ENCODE assay signal across 19 cellular contexts in the genomic region with DNA sequence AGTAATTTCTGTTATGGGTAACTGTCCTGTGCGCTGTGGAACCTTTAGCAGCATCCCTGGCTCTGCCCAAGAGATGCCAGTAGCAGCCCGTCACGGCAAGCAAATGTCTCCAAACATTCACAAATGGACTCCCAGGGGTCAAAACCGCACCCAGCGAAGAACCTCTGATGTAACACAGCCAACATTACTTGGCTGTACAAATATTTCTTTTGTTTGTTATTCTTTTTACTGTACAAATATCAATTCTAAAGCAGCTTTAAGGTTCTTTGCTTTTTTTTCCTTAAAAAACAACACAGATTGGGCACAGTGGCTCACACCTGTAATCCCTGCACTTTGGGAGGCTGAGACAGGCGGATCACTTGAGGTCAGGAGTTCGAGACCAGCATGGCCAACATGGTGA.
A peak's percentile ranks its signal among the peaks of the same experiment; 100 is the strongest.
DNase-seq lines count a peak whose midpoint lies in the region; ATAC-seq and TF ChIP-seq lines count a peak whose summit lies in the region.
"Had no signal": no experiment of that assay in that cellular context is flagged by ENCODE, and none has a peak within 500 bp of the region (broad histone marks: within the 10 kb centered on the region; RNA-seq: fewer than 3 reads in every experiment).

No MANE protein-coding gene starts in this region.

- WGBS in trophoblast cell (ENCODE audit: extremely low coverage, insufficient coverage, insufficient read length), result no CpG with 5 or more reads among the region's 7 CpGs

- H3K4me3 ChIP-seq in fibroblast of the aortic adventitia (ENCODE audit: low read depth, low read length), result no peak overlapping the region
- H3K4me3 ChIP-seq in trophoblast cell (ENCODE audit: low read depth, low read length), result no peak overlapping the region
- H3K4me3 ChIP-seq: SK-N-MC had no signal

- no peak overlapping the region for H2AFZ ChIP-seq in trophoblast cell (ENCODE audit: insufficient read depth, low read length, poor library complexity)

- peak; percentile 58 for DNase-seq in astrocyte of the hippocampus (ENCODE audit: low read depth, low spot score)
- DNase-seq in fibroblast of the aortic adventitia (ENCODE audit: low read depth), result peak; percentile 38
- DNase-seq in trophoblast cell, result no peak
- DNase-seq in retina, result no peak
- no peak for DNase-seq in 8988T
- DNase-seq in NCI-H526 treated with DMSO at 0.1 percent for 48 hours (lab: John Stamatoyannopoulos, UW), result no peak
- DNase-seq: C1 segment of cervical spinal cord, GOT3, NCI-H1048, NCI-H146, NCI-H2029 treated with DMSO at 0.1 percent for 48 hours, NCI-H2171, NCI-H446, Right ventricle myocardium superior had no signal

- H3K27ac ChIP-seq in KOPT-K1 (ENCODE audit: low read depth, low read length, poor library complexity, severe bottlenecking) (peak overlapping the region; percentile 0), trophoblast cell (ENCODE audit: low read depth, low read length) (no peak overlapping the region)
- H3K27ac ChIP-seq: KMS-11, SK-N-MC had no signal

- H3K4ac ChIP-seq in trophoblast cell (ENCODE audit: low read depth, low read length), result no peak overlapping the region

- H2AK5ac ChIP-seq in trophoblast cell (ENCODE audit: low read length), result no peak overlapping the region

- H2BK12ac ChIP-seq in trophoblast cell (ENCODE audit: low read length), result no peak overlapping the region

- H3K18ac ChIP-seq in trophoblast cell (ENCODE audit: low read length), result no peak overlapping the region

- H3K79me2 ChIP-seq in trophoblast cell (ENCODE audit: control insufficient read depth, insufficient read depth, low read length, poor library complexity), result no peaks in the 10 kb centered on the region

- no peak overlapping the region for H4K91ac ChIP-seq in trophoblast cell (ENCODE audit: low read depth, low read length)

- H3K27me3 ChIP-seq in trophoblast cell (ENCODE audit: insufficient read depth, low read length), result no peaks in the 10 kb centered on the region

- H3K36me3 ChIP-seq in KOPT-K1 (ENCODE audit: insufficient read depth, low read length), result peaks cover 52% of the 10 kb centered on the region
- H3K36me3 ChIP-seq in trophoblast cell (ENCODE audit: control insufficient read depth in 1 of 2, insufficient read depth in 2 of 2, low read length in 2 of 2), result no peaks in the 10 kb centered on the region

- no peak overlapping the region for H3K23ac ChIP-seq in trophoblast cell (ENCODE audit: low read length)

- no peak overlapping the region for H3K4me2 ChIP-seq in trophoblast cell (ENCODE audit: low read length)
- H3K4me2 ChIP-seq: KMS-11 had no signal

- H3K14ac ChIP-seq in trophoblast cell (ENCODE audit: low read length), result no peak overlapping the region

- no peaks in the 10 kb centered on the region for H3K9me3 ChIP-seq in KOPT-K1 (ENCODE audit: insufficient read depth, low read length, poor library complexity, severe bottlenecking)
- no peaks in the 10 kb centered on the region for H3K9me3 ChIP-seq in trophoblast cell (ENCODE audit: insufficient read depth, low read depth, low read length)

- no peak for TF ChIP-seq CTCF in fibroblast of the aortic adventitia (IDR thresholded peaks at IDR 0.05; ENCODE audit: insufficient read depth, low read length)

- peak overlapping the region; percentile 46 for H3K9ac ChIP-seq in trophoblast cell (ENCODE audit: low read length)
- H3K9ac ChIP-seq: KMS-11 had no signal

- H2BK5ac ChIP-seq in trophoblast cell (ENCODE audit: low read depth, low read length, poor library complexity), result no peak overlapping the region

- H4K8ac ChIP-seq in trophoblast cell (ENCODE audit: low read depth, low read length), result no peak overlapping the region

- H3K79me1 ChIP-seq in trophoblast cell (ENCODE audit: low read length), result no peaks in the 10 kb centered on the region

- H2BK120ac ChIP-seq in trophoblast cell (ENCODE audit: insufficient read depth, low read length, poor library complexity), result no peak overlapping the region

- ATAC-seq in SK-N-SH treated with all-trans-retinoic acid at 6 μM for 48 hours, result no peak
- ATAC-seq: HCT116 had no signal

- no peak overlapping the region for H4K12ac ChIP-seq in trophoblast cell (ENCODE audit: low read depth, low read length)

- no peaks in the 10 kb centered on the region for H3K4me1 ChIP-seq in trophoblast cell (ENCODE audit: control insufficient read depth in 1 of 2, insufficient read depth in 2 of 2, low read length in 2 of 2)

TF ChIP-seq in SK-N-SH treated with all-trans-retinoic acid at 6 μM for 48 hours, 23 proteins besides CTCF, POLR2A, EP300 and RAD21 (continues in another document):
- no peak for TF ChIP-seq GLIS3 (CRISPR knock-in tag; IDR thresholded peaks at IDR 0.05)
- TF ChIP-seq PATZ1 (CRISPR knock-in tag; IDR thresholded peaks at IDR 0.05; ENCODE audit: borderline replicate concordance), result no peak
- no peak for TF ChIP-seq POU6F1 (CRISPR knock-in tag; IDR thresholded peaks at IDR 0.05; ENCODE audit: borderline replicate concordance, low read depth)
- no peak for TF ChIP-seq SNAI2 (CRISPR knock-in tag; IDR thresholded peaks at IDR 0.05)
- TF ChIP-seq ISL1 (CRISPR knock-in tag; IDR thresholded peaks at IDR 0.05), result no peak
- TF ChIP-seq PPARA (CRISPR knock-in tag; IDR thresholded peaks at IDR 0.05; ENCODE audit: borderline replicate concordance), result no peak
- no peak for TF ChIP-seq BACH2 (CRISPR knock-in tag; IDR thresholded peaks at IDR 0.05; ENCODE audit: borderline replicate concordance)
- TF ChIP-seq OSR1 (CRISPR knock-in tag; IDR thresholded peaks at IDR 0.05), result no peak
- TF ChIP-seq ZFP3 (CRISPR knock-in tag; IDR thresholded peaks at IDR 0.05), result no peak
- no peak for TF ChIP-seq ZFP30 (CRISPR knock-in tag; IDR thresholded peaks at IDR 0.05)
- TF ChIP-seq TCF4 (CRISPR knock-in tag; IDR thresholded peaks at IDR 0.05; ENCODE audit: borderline replicate concordance), result no peak
- TF ChIP-seq CREB5 (CRISPR knock-in tag; IDR thresholded peaks at IDR 0.05; ENCODE audit: low read depth), result no peak
- no peak for TF ChIP-seq CSDC2 (CRISPR knock-in tag; IDR thresholded peaks at IDR 0.05)
- TF ChIP-seq CSRNP3 (CRISPR knock-in tag; IDR thresholded peaks at IDR 0.05), result no peak
- TF ChIP-seq TOX (CRISPR knock-in tag; IDR thresholded peaks at IDR 0.05; ENCODE audit: borderline replicate concordance), result no peak

Comparison
In these comparisons a context has a peak if more than half of its experiments do, and no peak if none do; other contexts are left out.
1. DNase-seq: peak in astrocyte of the hippocampus (single experiment) and fibroblast of the aortic adventitia (single experiment); none in trophoblast cell (0 of 2), retina (single experiment), 8988T (single experiment) and NCI-H526 treated with DMSO at 0.1 percent for 48 hours (single experiment).